Comparison of ENCODE assay signal across 32 cellular contexts in the genomic region with DNA sequence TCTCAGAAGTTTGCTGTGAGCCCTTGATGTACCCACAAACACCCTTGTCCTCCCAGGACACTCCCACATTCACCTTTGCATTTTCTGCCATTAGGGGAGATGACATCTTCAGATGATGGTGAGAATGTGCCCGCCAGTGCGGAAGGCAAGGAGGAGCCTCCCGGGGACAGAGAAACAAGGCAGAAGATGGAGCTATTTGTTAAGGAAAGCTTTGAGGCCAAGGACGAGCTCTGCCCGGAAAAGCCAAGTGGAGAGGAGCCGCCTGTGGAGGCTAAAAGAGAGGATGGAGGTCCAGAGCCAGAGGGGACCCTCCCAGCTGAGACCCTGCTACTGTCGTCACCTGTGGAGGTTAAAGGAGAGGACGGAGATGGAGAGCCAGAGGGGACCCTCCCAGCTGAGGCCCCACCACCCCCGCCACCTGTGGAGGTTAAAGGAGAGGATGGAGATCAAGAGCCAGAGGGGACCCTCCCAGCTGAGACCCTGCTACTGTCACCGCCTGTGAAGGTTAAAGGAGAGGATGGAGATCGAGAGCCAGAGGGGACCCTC. TPM values are rescaled to one million over a fixed set of nuclear protein-coding genes. Genes with fewer than 3 reads are reported as not detected.
"Had no signal": no experiment of that assay in that cellular context is flagged by ENCODE, and none has a peak within 500 bp of the region (broad histone marks: within the 10 kb centered on the region; RNA-seq: fewer than 3 reads in every experiment).

No MANE protein-coding gene starts in this region.

- H3K9me3 Mint-ChIP-seq: mesothelial cell of epicardium, naive B cell, nephron, type B pancreatic cell had no signal

- ATAC-seq: left cardiac atrium, left lung, mucosa of descending colon, psoas muscle, right cardiac atrium had no signal

- H3K27ac Mint-ChIP-seq: mesothelial cell of epicardium, naive B cell, nephron, type B pancreatic cell had no signal

- H3K27me3 ChIP-seq: ovary, testis had no signal

- H3K4me1 ChIP-seq: left lung, psoas muscle, testis had no signal

- H3K4me3 Mint-ChIP-seq: mesothelial cell of epicardium, naive B cell, nephron, type B pancreatic cell had no signal

- H3K9me3 ChIP-seq: esophagus squamous epithelium, left lung, mucosa of descending colon, ovary, psoas muscle, testis, tibial artery had no signal

- H3K36me3 ChIP-seq: esophagus squamous epithelium, left lung, ovary, tibial artery had no signal

- FAIRE-seq: colon, endometrium, urothelium cell line had no signal

- DNase-seq: central memory CD4-positive, alpha-beta T cell; effector memory CD4-positive, alpha-beta T cell; erythroblast; esophagus squamous epithelium; foreskin melanocyte; glutamatergic neuron; left cardiac atrium; left lung; mesenchymal stem cell; mucosa of descending colon; naive B cell; occipital lobe; ovary; psoas muscle; right cardiac atrium; stimulated activated CD4-positive, alpha-beta T cell treated with anti-CD3 and anti-CD28 coated beads, Interleukin-15, amount 100 ng/mL, for 24 hours; stimulated activated CD4-positive, alpha-beta T cell treated with anti-CD3 and anti-CD28 coated beads, Interleukin-2, amount 100 ng/mL, for 48 hours; stimulated activated naive CD4-positive, alpha-beta T cell; substantia nigra; testis; tibial artery had no signal

- H3K4me1 Mint-ChIP-seq: mesothelial cell of epicardium, naive B cell, nephron had no signal

- H3K27ac ChIP-seq: esophagus squamous epithelium, left lung, ovary, psoas muscle, skin epidermis, testis, tibial artery had no signal

- H3K4me3 ChIP-seq: esophagus squamous epithelium, left lung, mucosa of descending colon, ovary, psoas muscle, skin epidermis, testis, tibial artery had no signal

RNA-seq across cellular contexts. Expression of a gene that starts 21.1 kb away (rescaled TPM):
- total RNA-seq: cerebellum, kidney epithelial cell, lung microvascular endothelial cell, mesothelial cell of epicardium, occipital lobe, psoas muscle, renal cortical epithelial cell had no signal

RNA-seq across cellular contexts. Expression of a gene that starts 24.7 kb away (rescaled TPM):
- total RNA-seq: kidney epithelial cell, left cardiac atrium, psoas muscle had no signal
